In genomic region chr12:121712462-121713256, GRCh38 we compare ENCODE assay signal across 8 cellular contexts. TPM values are rescaled to one million over a fixed set of nuclear protein-coding genes. Genes with fewer than 3 reads are reported as not detected.
DNase-seq lines count a peak whose midpoint lies in the region; ATAC-seq, FAIRE-seq and TF ChIP-seq lines count a peak whose summit lies in the region.

TSS of gene TMEM120B (plus strand) at chr12:121712752. CDS start at chr12:121712896, 144 bp downstream.

- no peak for FAIRE-seq in astrocyte (lab: Jason Lieb, UNC)

- H3K9me3 Mint-ChIP-seq in astrocyte (ENCODE audit: unreplicated experiment) = peaks cover 10% of the 10 kb centered on the region

- H3K27ac ChIP-seq in astrocyte (ENCODE audit: low read depth, low read length) = peak within 1 kb of the TSS; percentile 81

- H3K27me3 Mint-ChIP-seq in astrocyte (ENCODE audit: low read depth, unreplicated experiment) = no peaks in the 10 kb centered on the region

- no peaks in the 10 kb centered on the region for H3K27me3 ChIP-seq in astrocyte (ENCODE audit: insufficient read depth, low read length)

- TF ChIP-seq CTCF in GM12872 (IDR thresholded peaks at IDR 0.05; ENCODE audit: insufficient read depth, low read depth, low read length) (peak; percentile 33; the same call in 1 of the 3 replicates), LNCaP clone FGC (IDR thresholded peaks at IDR 0.05; ENCODE audit: control insufficient read depth, extremely low read depth, insufficient read depth) (no peak), astrocyte (IDR thresholded peaks at IDR 0.05; ENCODE audit: insufficient read depth, low read depth, low read length) (no peak)

- intact Hi-C loops in sciatic nerve (cut with DNase I) = loop anchor here (2.0 kb wide), 1 partner anchor 42 kb away; no protein-coding TSS in a partner anchor

- peaks cover 37% of the 10 kb centered on the region for H3K4me1 ChIP-seq in astrocyte (ENCODE audit: insufficient read depth, low read length)

- peaks cover 7% of the 10 kb centered on the region for H3K36me3 Mint-ChIP-seq in astrocyte (ENCODE audit: low read depth, unreplicated experiment)

- peak; percentile 21 for DNase-seq in H4 (ENCODE audit: low spot score)
- DNase-seq in LNCaP clone FGC (ENCODE audit: low read depth) = peak; percentile 6
- peak; percentile 73 for DNase-seq in T-helper 22 cell (ENCODE audit: low read depth)
- DNase-seq in astrocyte (ENCODE audit: low read depth) = peak; percentile 37
- DNase-seq in hippocampal formation (lab: John Stamatoyannopoulos, UW) = peak; percentile 50 to 83
- peak; percentile 92 for DNase-seq in sciatic nerve (ENCODE audit: low spot score)
- no peak for DNase-seq in OCI-M2 (lab: John Stamatoyannopoulos, UW; ENCODE audit: unreplicated experiment)

- H3K4me3 ChIP-seq in LNCaP clone FGC (ENCODE audit: low read depth, low read length) (peak within 1 kb of the TSS; percentile 98), astrocyte (ENCODE audit: insufficient read depth, low read depth, low read length) (peak within 1 kb of the TSS; percentile 87)

- peaks cover 36% of the 10 kb centered on the region for H3K4me1 Mint-ChIP-seq in astrocyte (ENCODE audit: low read depth, unreplicated experiment)

- no peaks in the 10 kb centered on the region for H3K36me3 ChIP-seq in astrocyte (ENCODE audit: insufficient read depth, low read length)

- peak within 1 kb of the TSS; percentile 88 for H2AFZ ChIP-seq in astrocyte (ENCODE audit: low read depth, low read length)

- no peaks in the 10 kb centered on the region for H3K9me3 ChIP-seq in astrocyte (ENCODE audit: insufficient read depth, low read depth, low read length)

- peaks cover 41% of the 10 kb centered on the region for H4K20me1 ChIP-seq in astrocyte (ENCODE audit: insufficient read depth, low read length)

- peaks cover 35% of the 10 kb centered on the region for H3K79me2 ChIP-seq in astrocyte (ENCODE audit: insufficient read depth, low read length)

- H3K4me3 Mint-ChIP-seq in astrocyte (ENCODE audit: unreplicated experiment) = peak within 1 kb of the TSS; percentile 89

- H3K27ac Mint-ChIP-seq in astrocyte (ENCODE audit: unreplicated experiment) = peak within 1 kb of the TSS; percentile 95

- peak within 1 kb of the TSS; percentile 94 for H3K4me2 ChIP-seq in astrocyte (ENCODE audit: low read length)

- peak; percentile 90 for ATAC-seq in sciatic nerve

- H3K9ac ChIP-seq in astrocyte (ENCODE audit: low read length) = peak within 1 kb of the TSS; percentile 90

RNA-seq across cellular contexts. Expression of gene TMEM120B, which starts in this region (rescaled TPM):
- total RNA-seq in H4 (2014; rRNA removed; shearing (Covaris generic)) = 5.0 and 8.9 TPM in 2 replicates
- total RNA-seq in astrocyte (35.5 and 36.0 TPM in 2 replicates), sciatic nerve (20.6 TPM)
